Comparison of ENCODE assay signal across 27 cellular contexts in the genomic region with DNA sequence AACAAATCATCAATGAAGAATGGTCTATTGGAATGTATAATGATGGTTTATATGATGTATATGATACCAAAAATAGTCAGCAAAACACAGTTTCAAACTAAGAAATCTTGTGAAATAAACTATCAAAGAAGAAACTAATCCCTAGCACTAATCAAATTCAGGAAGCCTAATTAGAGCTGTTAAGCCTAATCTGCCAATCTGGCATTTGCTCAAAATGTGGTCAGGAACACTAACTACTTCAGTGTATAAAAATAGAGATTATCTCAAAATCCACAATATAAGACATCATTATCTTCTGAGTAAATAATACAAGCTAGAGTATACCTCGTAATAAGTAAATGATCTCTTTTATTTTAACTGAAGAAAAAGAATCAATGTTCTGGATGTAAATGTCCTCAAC.
"Had no signal": no experiment of that assay in that cellular context is flagged by ENCODE, and none has a peak within 500 bp of the region (broad histone marks: within the 10 kb centered on the region; RNA-seq: fewer than 3 reads in every experiment).

No MANE protein-coding gene starts in this region.

- H3K36me3 Mint-ChIP-seq: activated naive CD4-positive, alpha-beta T cell treated with anti-CD3 and anti-CD28 coated beads, Interleukin-2, amount 50 U/mL, for 24 hours had no signal

- DNase-seq: activated B cell treated with CpG ODN at 0.5 μM for 24 hours; activated CD4-positive, alpha-beta T cell treated with anti-CD3 and anti-CD28 coated beads for 1 hour; activated CD4-positive, alpha-beta T cell treated with anti-CD3 and anti-CD28 coated beads, Interleukin-2, amount 10 ng/mL, durations not matched to agents 24 days and 14 days; activated CD4-positive, alpha-beta T cell treated with anti-CD3 and anti-CD28 coated beads, Interleukin-2, amount 50 U/mL, for 48 hours; activated CD8-positive, alpha-beta memory T cell treated with anti-CD3 and anti-CD28 coated beads, Interleukin-2, amount 10 ng/mL, durations not matched to agents 7 days and 5 days; activated effector memory CD4-positive, alpha-beta T cell treated with Interleukin-2 at 50 U/mL for 16 hours; activated naive CD4-positive, alpha-beta T cell; activated naive CD8-positive, alpha-beta T cell treated with anti-CD3 and anti-CD28 coated beads, Interleukin-2, amount 50 U/mL, for 24 hours; activated T-cell treated with anti-CD3 and anti-CD28 coated beads, Interleukin-2, amount 50 U/mL, for 24 hours; brain microvascular endothelial cell; cerebellar nuclear complex; NCI-H1092 treated with DMSO at 0.1 percent for 48 hours; NCI-H1436; NCI-H1694 treated with DMSO at 0.1 percent for 48 hours; NCI-H2029 treated with DMSO at 0.1 percent for 48 hours; NCI-H510A treated with DMSO at 0.1 percent for 48 hours; NCI-H748 treated with DMSO at 0.1 percent for 48 hours; Peyer's patch; Right ventricle myocardium superior; SJCRH30; SW 1271 had no signal

- H3K9ac ChIP-seq: KMS-11 had no signal

- H3K4me3 ChIP-seq: cardiac muscle cell, Peyer's patch, SJCRH30 had no signal

- H3K4me3 Mint-ChIP-seq: activated B cell treated with CpG ODN at 0.5 μM for 24 hours; activated CD4-positive, alpha-beta T cell treated with anti-CD3 and anti-CD28 coated beads, Interleukin-2, amount 10 ng/mL, durations not matched to agents 24 days and 14 days; activated CD8-positive, alpha-beta memory T cell treated with anti-CD3 and anti-CD28 coated beads, Interleukin-2, amount 10 ng/mL, durations not matched to agents 7 days and 5 days; activated naive CD4-positive, alpha-beta T cell treated with anti-CD3 and anti-CD28 coated beads, Interleukin-2, amount 50 U/mL, for 24 hours; activated naive CD8-positive, alpha-beta T cell treated with anti-CD3 and anti-CD28 coated beads, Interleukin-2, amount 50 U/mL, for 24 hours; activated T-cell treated with anti-CD3 and anti-CD28 coated beads, Interleukin-2, amount 50 U/mL, for 24 hours; activated T-helper 1 cell treated with anti-CD3 and anti-CD28 coated beads, Interleukin-12 subunit alpha, Interleukin-12 subunit beta, Interleukin-2, Interleukin-4 antibody, amounts not matched to agents 30 ng/mL and 10 ng/mL and 1 ng/mL, durations not matched to agents 14 hours and 24 hours and 36 hours; T-helper 2 cell treated with Interferon-gamma antibody and Interleukin-4, amounts not matched to agents 5 μg/mL and 100 μg/mL, for 36 hours had no signal

- H3K36me3 ChIP-seq: brain microvascular endothelial cell, cardiac muscle cell, Peyer's patch, SJCRH30 had no signal

- H3K9me3 Mint-ChIP-seq: activated B cell treated with CpG ODN at 0.5 μM for 24 hours; activated CD4-positive, alpha-beta T cell treated with anti-CD3 and anti-CD28 coated beads, Interleukin-2, amount 10 ng/mL, durations not matched to agents 24 days and 14 days; activated naive CD4-positive, alpha-beta T cell treated with anti-CD3 and anti-CD28 coated beads, Interleukin-2, amount 50 U/mL, for 24 hours; activated naive CD8-positive, alpha-beta T cell treated with anti-CD3 and anti-CD28 coated beads, Interleukin-2, amount 50 U/mL, for 24 hours; activated T-cell treated with anti-CD3 and anti-CD28 coated beads, Interleukin-2, amount 50 U/mL, for 24 hours; activated T-helper 1 cell treated with anti-CD3 and anti-CD28 coated beads, Interleukin-12 subunit alpha, Interleukin-12 subunit beta, Interleukin-2, Interleukin-4 antibody, amounts not matched to agents 30 ng/mL and 10 ng/mL and 1 ng/mL, durations not matched to agents 14 hours and 24 hours and 36 hours; T-helper 2 cell treated with Interferon-gamma antibody and Interleukin-4, amounts not matched to agents 5 μg/mL and 100 μg/mL, for 36 hours had no signal

- H3K9me3 ChIP-seq: Peyer's patch, SJCRH30 had no signal

- H3K4me2 ChIP-seq: KMS-11 had no signal

- H3K27me3 ChIP-seq: brain microvascular endothelial cell, cardiac muscle cell, Peyer's patch, SJCRH30 had no signal

- H3K27me3 Mint-ChIP-seq: activated naive CD4-positive, alpha-beta T cell treated with anti-CD3 and anti-CD28 coated beads, Interleukin-2, amount 50 U/mL, for 24 hours; activated naive CD8-positive, alpha-beta T cell treated with anti-CD3 and anti-CD28 coated beads, Interleukin-2, amount 50 U/mL, for 24 hours had no signal

- H3K27ac ChIP-seq: brain microvascular endothelial cell, cardiac muscle cell, KMS-11, Peyer's patch, RWPE1, SJCRH30 had no signal

- H3K4me1 Mint-ChIP-seq: activated CD4-positive, alpha-beta T cell treated with anti-CD3 and anti-CD28 coated beads, Interleukin-2, amount 10 ng/mL, durations not matched to agents 24 days and 14 days; activated CD8-positive, alpha-beta memory T cell treated with anti-CD3 and anti-CD28 coated beads, Interleukin-2, amount 10 ng/mL, durations not matched to agents 7 days and 5 days; activated naive CD4-positive, alpha-beta T cell treated with anti-CD3 and anti-CD28 coated beads, Interleukin-2, amount 50 U/mL, for 24 hours; activated naive CD8-positive, alpha-beta T cell treated with anti-CD3 and anti-CD28 coated beads, Interleukin-2, amount 50 U/mL, for 24 hours had no signal

- H3K27ac Mint-ChIP-seq: activated B cell treated with CpG ODN at 0.5 μM for 24 hours; activated CD4-positive, alpha-beta T cell treated with anti-CD3 and anti-CD28 coated beads, Interleukin-2, amount 10 ng/mL, durations not matched to agents 24 days and 14 days; activated CD8-positive, alpha-beta memory T cell treated with anti-CD3 and anti-CD28 coated beads, Interleukin-2, amount 10 ng/mL, durations not matched to agents 7 days and 5 days; activated naive CD4-positive, alpha-beta T cell treated with anti-CD3 and anti-CD28 coated beads, Interleukin-2, amount 50 U/mL, for 24 hours; activated naive CD8-positive, alpha-beta T cell treated with anti-CD3 and anti-CD28 coated beads, Interleukin-2, amount 50 U/mL, for 24 hours; activated T-cell treated with anti-CD3 and anti-CD28 coated beads, Interleukin-2, amount 50 U/mL, for 24 hours; activated T-helper 1 cell treated with anti-CD3 and anti-CD28 coated beads, Interleukin-12 subunit alpha, Interleukin-12 subunit beta, Interleukin-2, Interleukin-4 antibody, amounts not matched to agents 30 ng/mL and 10 ng/mL and 1 ng/mL, durations not matched to agents 14 hours and 24 hours and 36 hours; T-helper 2 cell treated with Interferon-gamma antibody and Interleukin-4, amounts not matched to agents 5 μg/mL and 100 μg/mL, for 36 hours had no signal

- H3K4me1 ChIP-seq: SJCRH30 had no signal
